8 cellular contexts compared by ENCODE assay signal in genomic region chr12:99984271-99985128, GRCh38. TPM values are rescaled to one million over a fixed set of nuclear protein-coding genes. Genes with fewer than 3 reads are reported as not detected.
DNase-seq lines count a peak whose midpoint lies in the region; ATAC-seq and TF ChIP-seq lines count a peak whose summit lies in the region.

Gene ANKS1B (minus strand): TSS chr12:99984936. CDS start chr12:99984237, 699 bp downstream.

- H3K27ac Mint-ChIP-seq in GM23338: no peak within 1 kb of the TSS
- peak within 1 kb of the TSS; percentile 69 for H3K27ac Mint-ChIP-seq in endodermal cell

- H3K14ac ChIP-seq in mesenchymal stem cell (ENCODE audit: low read length in 2 of 2): no peak within 1 kb of the TSS

- peak within 1 kb of the TSS; percentile 100 for H2AFZ ChIP-seq in GM23338
- H2AFZ ChIP-seq in SU-DHL-6 (ENCODE audit: low read depth, low read length, severe bottlenecking): no peak within 1 kb of the TSS
- peak within 1 kb of the TSS; percentile 83 for H2AFZ ChIP-seq in mesenchymal stem cell (ENCODE audit: low read depth, low read length)

- peak within 1 kb of the TSS; percentile 83 for H3K4me3 ChIP-seq in GM23338
- peak within 1 kb of the TSS; percentile 42 for H3K4me3 ChIP-seq in SU-DHL-6 (ENCODE audit: insufficient read depth, low read length, poor library complexity, severe bottlenecking)
- H3K4me3 ChIP-seq in endodermal cell (ENCODE audit: low read length): peak within 1 kb of the TSS; percentile 91
- H3K4me3 ChIP-seq in mesenchymal stem cell (ENCODE audit: insufficient read depth in 1 of 2, low read depth in 1 of 2, low read length in 2 of 2): peak within 1 kb of the TSS; percentile 58 to 92
- peak within 1 kb of the TSS; percentile 54 to 80 (median 59) for H3K4me3 ChIP-seq in thyroid gland (replicated peaks in 1 of 3)

- H3F3A ChIP-seq in GM23338 (replicated peaks; ENCODE audit: low read depth) (no peaks in the 10 kb centered on the region; the same call in 1 of the 2 replicates), SU-DHL-6 (ENCODE audit: insufficient read depth) (no peaks in the 10 kb centered on the region)

- 1 to 3% methylated on average over 6 to 98 of the region's 98 CpGs for WGBS in endodermal cell (ENCODE audit: insufficient coverage in 1 of 2, insufficient read length in 1 of 2), 2 experiments
- under 1% methylated on average over 42 of the region's 98 CpGs for WGBS in mesenchymal stem cell
- 0 to 2% methylated on average over 4 to 24 of the region's 98 CpGs for WGBS in thyroid gland, 2 donors

- H3K9me3 ChIP-seq in SU-DHL-6 (ENCODE audit: insufficient read depth, low read length) (no peaks in the 10 kb centered on the region), endodermal cell (ENCODE audit: control insufficient read depth, low read length) (no peaks in the 10 kb centered on the region), mesenchymal stem cell (ENCODE audit: control insufficient read depth, low read length) (no peaks in the 10 kb centered on the region), thyroid gland (no peaks in the 10 kb centered on the region)

- H3K27me3 ChIP-seq in GM23338 (ENCODE audit: insufficient read depth): peaks cover 27% of the 10 kb centered on the region
- no peaks in the 10 kb centered on the region for H3K27me3 ChIP-seq in SU-DHL-6 (ENCODE audit: low read length)
- H3K27me3 ChIP-seq in endodermal cell (ENCODE audit: control insufficient read depth, insufficient read depth, low read length, poor library complexity, severe bottlenecking): no peaks in the 10 kb centered on the region
- peaks cover 0 to 11% of the 10 kb centered on the region in 2 experiments for H3K27me3 ChIP-seq in mesenchymal stem cell (ENCODE audit: control insufficient read depth in 1 of 2, insufficient read depth in 1 of 2, low read length in 2 of 2)
- no peaks in the 10 kb centered on the region for H3K27me3 ChIP-seq in thyroid gland

- H3K9me2 ChIP-seq in GM23338 (ENCODE audit: insufficient read depth) (no peaks in the 10 kb centered on the region), SU-DHL-6 (replicated peaks; ENCODE audit: insufficient read depth, low read length) (no peaks in the 10 kb centered on the region)

- peaks cover 17% of the 10 kb centered on the region for H3K4me1 Mint-ChIP-seq in GM23338
- peaks cover 39% of the 10 kb centered on the region for H3K4me1 Mint-ChIP-seq in endodermal cell

- no peak within 1 kb of the TSS for H2AK5ac ChIP-seq in mesenchymal stem cell (ENCODE audit: low read length, severe bottlenecking)

- TF ChIP-seq POLR2A in thyroid gland (IDR thresholded peaks at IDR 0.05): peak in 1 of 2 donors; percentile 59

- no peaks in the 10 kb centered on the region for H4K20me1 ChIP-seq in GM23338 (replicated peaks; ENCODE audit: insufficient read depth)
- no peaks in the 10 kb centered on the region for H4K20me1 ChIP-seq in SU-DHL-6 (ENCODE audit: low read depth, low read length)

- H3K79me1 ChIP-seq in mesenchymal stem cell (replicated peaks; ENCODE audit: low read length, poor library complexity, severe bottlenecking): no peaks in the 10 kb centered on the region

- intact Hi-C loops in thyroid gland (cut with DNase I): loop anchor here (10.0 kb wide), 1 partner anchor 180 kb away; no protein-coding TSS in a partner anchor

- in situ Hi-C loops in G401 (cut with HindIII; ENCODE audit: low sequenced_read_pairs): no loop called here

- H2BK12ac ChIP-seq in mesenchymal stem cell (ENCODE audit: low read length in 2 of 2): no peak within 1 kb of the TSS

- H2BK15ac ChIP-seq in mesenchymal stem cell (ENCODE audit: low read depth, poor library complexity, severe bottlenecking): no peak within 1 kb of the TSS

- peak within 1 kb of the TSS; percentile 97 for H3K4me2 ChIP-seq in GM23338
- peak within 1 kb of the TSS; percentile 48 for H3K4me2 ChIP-seq in SU-DHL-6 (ENCODE audit: low read depth, low read length, poor library complexity, severe bottlenecking)
- peak within 1 kb of the TSS; percentile 99 for H3K4me2 ChIP-seq in mesenchymal stem cell (ENCODE audit: low read length, poor library complexity, severe bottlenecking)

- H2BK5ac ChIP-seq in mesenchymal stem cell (ENCODE audit: low read depth, low read length, poor library complexity, severe bottlenecking): no peak within 1 kb of the TSS

- no peak within 1 kb of the TSS for H3K27ac ChIP-seq in GM23338 (ENCODE audit: low read depth)
- H3K27ac ChIP-seq in SU-DHL-6 (ENCODE audit: low read depth, low read length): no peak within 1 kb of the TSS
- no peak within 1 kb of the TSS for H3K27ac ChIP-seq in endodermal cell (ENCODE audit: low read depth, low read length)
- no peak within 1 kb of the TSS for H3K27ac ChIP-seq in mesenchymal stem cell (ENCODE audit: low read length, poor library complexity, severe bottlenecking)
- peak within 1 kb of the TSS; percentile 82 to 87 (median 85) for H3K27ac ChIP-seq in thyroid gland

- H3K9ac ChIP-seq in SU-DHL-6 (ENCODE audit: low read length): no peak within 1 kb of the TSS; the same call in 1 of the 2 replicates
- H3K9ac ChIP-seq in endodermal cell (ENCODE audit: extremely low read depth, low read length, poor library complexity, severe bottlenecking): peak within 1 kb of the TSS; percentile 56
- H3K9ac ChIP-seq in mesenchymal stem cell (ENCODE audit: low read length): peak within 1 kb of the TSS; percentile 87

- H3K4me3 Mint-ChIP-seq in GM23338: peak within 1 kb of the TSS; percentile 86
- peak within 1 kb of the TSS; percentile 74 for H3K4me3 Mint-ChIP-seq in endodermal cell

- no peak within 1 kb of the TSS for H4K8ac ChIP-seq in mesenchymal stem cell (ENCODE audit: low read length)

- H3K36me3 ChIP-seq in GM23338 (ENCODE audit: insufficient read depth) (no peaks in the 10 kb centered on the region), SU-DHL-6 (ENCODE audit: low read length) (no peaks in the 10 kb centered on the region), endodermal cell (ENCODE audit: control insufficient read depth, insufficient read depth, low read length) (no peaks in the 10 kb centered on the region), mesenchymal stem cell (ENCODE audit: control insufficient read depth in 1 of 2, insufficient read depth in 2 of 2, low read depth in 1 of 2, low read length in 2 of 2) (no peaks in the 10 kb centered on the region), thyroid gland (no peaks in the 10 kb centered on the region)

- H3K36me3 Mint-ChIP-seq in GM23338 (ENCODE audit: low read depth): no peaks in the 10 kb centered on the region
- no peaks in the 10 kb centered on the region for H3K36me3 Mint-ChIP-seq in endodermal cell (ENCODE audit: low read depth)

- no peak within 1 kb of the TSS for H3K23ac ChIP-seq in mesenchymal stem cell (ENCODE audit: low read length in 2 of 2)

- H3K4me1 ChIP-seq in GM23338 (ENCODE audit: insufficient read depth) (peaks cover 13% of the 10 kb centered on the region), endodermal cell (ENCODE audit: control insufficient read depth, insufficient read depth, low read length) (peaks cover 12% of the 10 kb centered on the region), mesenchymal stem cell (ENCODE audit: control insufficient read depth, insufficient read depth, low read depth, low read length) (peaks cover 10% of the 10 kb centered on the region), thyroid gland (peaks cover 3 to 6% of the 10 kb centered on the region in 2 donors)

- no peak within 1 kb of the TSS for H4K91ac ChIP-seq in mesenchymal stem cell (ENCODE audit: low read length)

- TF ChIP-seq CTCF in GM23338 (conservative IDR thresholded peaks at IDR 0.05; ENCODE audit: low read depth in 2 of 2) (no peak), SU-DHL-6 (IDR thresholded peaks at IDR 0.05; ENCODE audit: insufficient read depth, low read length, poor library complexity, severe bottlenecking) (no peak), endodermal cell (conservative IDR thresholded peaks at IDR 0.05) (no peak), thyroid gland (IDR thresholded peaks at IDR 0.05) (no peak)

- no peak within 1 kb of the TSS for H3K4ac ChIP-seq in mesenchymal stem cell (ENCODE audit: low read depth in 1 of 2, low read length in 2 of 2)

- ATAC-seq in GM23338 (peak; percentile 82), GM19467 (IDR thresholded peaks at IDR 0.05; ENCODE audit: unreplicated experiment) (no peak)

- H3K9me3 Mint-ChIP-seq in GM23338: no peaks in the 10 kb centered on the region; the same call in 2 of the 3 replicates
- no peaks in the 10 kb centered on the region for H3K9me3 Mint-ChIP-seq in endodermal cell

- peaks cover 15% of the 10 kb centered on the region for H3K27me3 Mint-ChIP-seq in GM23338 (ENCODE audit: insufficient read depth, low read depth, poor library complexity)
- peaks cover 31% of the 10 kb centered on the region for H3K27me3 Mint-ChIP-seq in endodermal cell (ENCODE audit: insufficient read depth)

- H3K79me2 ChIP-seq in GM23338 (replicated peaks; ENCODE audit: insufficient read depth) (no peaks in the 10 kb centered on the region), SU-DHL-6 (ENCODE audit: insufficient read depth, low read length) (no peaks in the 10 kb centered on the region)

- DNase-seq in G401 (ENCODE audit: low spot score) (peak; percentile 71), GM23338 (ENCODE audit: low spot score) (peak; percentile 79), NCI-H1048 (lab: John Stamatoyannopoulos, UW) (peak; percentile 28), endodermal cell (peak; percentile 93), mesenchymal stem cell (peak; percentile 67), thyroid gland (peak; percentile 86 to 88)

- H3K18ac ChIP-seq in mesenchymal stem cell (ENCODE audit: low read depth in 1 of 2, low read length in 2 of 2): peak within 1 kb of the TSS in 1 of 2 experiments; percentile 60

- H2BK120ac ChIP-seq in mesenchymal stem cell (ENCODE audit: low read depth, low read length): no peak within 1 kb of the TSS

TF ChIP-seq in GM23338, 12 proteins besides CTCF, POLR2A, EP300 and RAD21 (continues in another document):
- TF ChIP-seq CREB1 (CRISPR knock-in tag; IDR thresholded peaks at IDR 0.05; ENCODE audit: low read depth): no peak

RNA-seq across cellular contexts. Expression of gene ANKS1B, which starts in this region (rescaled TPM):
- not detected in 2 replicates for total RNA-seq in G401 (2014; rRNA removed; shearing (Covaris generic))
- 5.8 and 18.6 TPM in 2 replicates for total RNA-seq in GM23338 (2014; rRNA removed; shearing (Covaris generic))
- polyA plus RNA-seq in GM23338 (2016; fragmentation: Nextera tagmentation; extraction: Ambion mirVana): 4.3 and 4.6 TPM in 2 replicates
- total RNA-seq in endodermal cell (10 to 100 TPM; 28.5 to 65.8 TPM), thyroid gland (10 to 100 TPM; 34.5 to 81.9 (median 71.1) TPM)
- 11.3 TPM for polyA plus RNA-seq in endodermal cell (2013, experiment 1 of 2)
- polyA plus RNA-seq in endodermal cell (2013, experiment 2 of 2): 12.6 TPM
- polyA plus RNA-seq in mesenchymal stem cell (2013, experiment 1 of 2): 0.37 TPM
- 0.75 TPM for polyA plus RNA-seq in mesenchymal stem cell (2013, experiment 2 of 2)

Comparison
In these comparisons a context has a peak if more than half of its experiments do, and no peak if none do; other contexts are left out.
1. Peak in DNase-seq in G401; RNA of the gene not detected or under 1 TPM.
2. DNase-seq: peak in every context shown above with its lines; median percentile 93 in endodermal cell; 87 in thyroid gland; 79 in GM23338; 71 in G401; 67 in mesenchymal stem cell; 28 in NCI-H1048.
3. H3K27ac ChIP-seq: peak in thyroid gland (3 of 3); none in GM23338 (single experiment), SU-DHL-6 (single experiment), endodermal cell (single experiment) and mesenchymal stem cell (single experiment).
4. H3K4me2 ChIP-seq: peak in every context shown above with its lines; median percentile 99 in mesenchymal stem cell; 97 in GM23338; 48 in SU-DHL-6.
5. Peak in every context shown above with its lines, with median percentiles within 50 percentile points of each other: H3K4me3 ChIP-seq.